ENCODE assay signal across 22 cellular contexts in genomic region chr17:30513346-30513745, GRCh38.
"Had no signal": no experiment of that assay in that cellular context is flagged by ENCODE, and none has a peak within 500 bp of the region (broad histone marks: within the 10 kb centered on the region; RNA-seq: fewer than 3 reads in every experiment).

No MANE protein-coding gene starts in this region.

- H3K4me3 ChIP-seq: adrenal gland, lower lobe of right lung, right lobe of liver, smooth muscle cell, stomach, testis had no signal

- H2AFZ ChIP-seq: parathyroid adenoma had no signal

- H3K9me3 ChIP-seq: adrenal gland, lower lobe of right lung, neutrophil, right lobe of liver, stomach, testis had no signal

- H3K9ac ChIP-seq: parathyroid adenoma had no signal

- H3K4me2 ChIP-seq: smooth muscle cell had no signal

- DNase-seq: activated CD4-positive, alpha-beta T cell treated with anti-CD3 and anti-CD28 coated beads, Interleukin-2, amount 50 U/mL, for 1 hour; activated CD8-positive, alpha-beta memory T cell treated with anti-CD3 and anti-CD28 coated beads, Interleukin-2, amount 50 U/mL, for 4 hours; activated naive CD4-positive, alpha-beta T cell treated with anti-CD3 and anti-CD28 coated beads, Interleukin-2, amount 10 ng/mL, durations not matched to agents 7 days and 5 days; activated T-cell treated with anti-CD3 and anti-CD28 coated beads, Interleukin-2, amount 50 U/mL, for 4 hours; adrenal gland; caudate nucleus; endodermal cell; left colon; lower lobe of right lung; right lobe of liver; stimulated activated CD4-positive, alpha-beta T cell treated with anti-CD3 and anti-CD28 coated beads, Interleukin-4, amount 100 ng/mL, for 1 hour; stomach; T1000; testis had no signal

- FAIRE-seq: colon had no signal

- H3K4me1 ChIP-seq: adrenal gland, parathyroid adenoma, right lobe of liver, testis had no signal

- H3K27me3 ChIP-seq: adrenal gland, neutrophil, right lobe of liver, stomach, testis had no signal

- ATAC-seq: activated CD4-positive, CD25-positive, alpha-beta regulatory T cell treated with anti-CD3 and anti-CD28 coated beads, Interleukin-2, amount 50 U/mL, for 24 hours; activated T-cell treated with anti-CD3 and anti-CD28 coated beads, Interleukin-2, amount 50 U/mL, for 4 hours; left colon; lower lobe of right lung; natural killer cell treated with Interleukin-12 subunit alpha and Interleukin-12 subunit beta and Interleukin-15 and Interleukin-18, amount 100 ng/mL, for 72 hours; right lobe of liver; stimulated activated effector memory CD8-positive, alpha-beta T cell treated with anti-CD3 and anti-CD28 coated beads, Interleukin-12 subunit alpha, Interleukin-12 subunit beta, amount 100 ng/mL, for 72 hours had no signal

- H3K27ac ChIP-seq: adrenal gland, epithelial cell of prostate, lower lobe of right lung, neutrophil, parathyroid adenoma, right lobe of liver, stomach, testis had no signal
